16 cellular contexts compared by ENCODE assay signal in the genomic region with DNA sequence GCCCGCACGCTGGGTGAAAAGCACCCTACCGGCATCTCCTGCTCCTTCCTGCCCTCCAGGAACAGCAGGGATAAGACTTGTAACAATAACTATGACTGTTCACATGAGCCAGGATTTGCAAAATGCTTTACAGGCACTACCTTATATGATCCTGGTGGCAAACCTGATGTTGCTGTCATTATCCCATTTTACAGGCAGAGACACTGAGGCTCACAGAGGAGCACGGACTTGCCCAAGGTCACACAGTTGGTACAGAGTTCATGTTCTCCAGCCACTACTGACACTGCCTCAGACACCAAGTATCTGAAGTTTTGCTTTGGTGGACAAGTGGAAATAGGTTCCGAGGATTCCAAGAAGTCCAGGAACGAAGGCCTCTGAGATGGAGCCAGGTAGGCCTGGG. TPM values are rescaled to one million over a fixed set of nuclear protein-coding genes. Genes with fewer than 3 reads are reported as not detected.
DNase-seq lines count a peak whose midpoint lies in the region; ATAC-seq and TF ChIP-seq lines count a peak whose summit lies in the region.
"Had no signal": no experiment of that assay in that cellular context is flagged by ENCODE, and none has a peak within 500 bp of the region (broad histone marks: within the 10 kb centered on the region; RNA-seq: fewer than 3 reads in every experiment).

No MANE protein-coding gene starts in this region.

- no peaks in the 10 kb centered on the region for H4K20me1 ChIP-seq in neural progenitor cell (ENCODE audit: low read depth)

- no peak overlapping the region for H3K9ac ChIP-seq in neural progenitor cell
- H3K9ac ChIP-seq: BLaER1 treated with 17β-estradiol and CSF1 and Interleukin-3, amounts not matched to agents 10 nM and 100 nM had no signal

- H3K27me3 ChIP-seq in neural progenitor cell = no peaks in the 10 kb centered on the region
- H3K27me3 ChIP-seq: BLaER1 treated with 17β-estradiol and CSF1 and Interleukin-3, amounts not matched to agents 10 nM and 100 nM had no signal

- no peaks in the 10 kb centered on the region for H3F3A ChIP-seq in neural progenitor cell (ENCODE audit: low read depth)

- H2AFZ ChIP-seq in neural progenitor cell (replicated peaks) = no peak overlapping the region

- H3K79me2 ChIP-seq in neural progenitor cell (ENCODE audit: low read depth) = no peaks in the 10 kb centered on the region

- no peak overlapping the region for H3K4me2 ChIP-seq in neural progenitor cell
- H3K4me2 ChIP-seq: BLaER1 treated with 17β-estradiol and CSF1 and Interleukin-3, amounts not matched to agents 10 nM and 100 nM had no signal

- no peak overlapping the region for H3K4me3 ChIP-seq in neural progenitor cell
- H3K4me3 ChIP-seq: BLaER1 treated with 17β-estradiol and CSF1 and Interleukin-3, amounts not matched to agents 10 nM and 100 nM; GM12878 had no signal

- H3K36me3 Mint-ChIP-seq in natural killer cell (no peaks in the 10 kb centered on the region), neural progenitor cell (peaks cover 3% of the 10 kb centered on the region), progenitor cell of endocrine pancreas (ENCODE audit: insufficient read depth) (no peaks in the 10 kb centered on the region)
- H3K36me3 Mint-ChIP-seq in natural killer cell treated with Interleukin-12 subunit alpha and Interleukin-12 subunit beta and Interleukin-15 and Interleukin-18, amount 100 ng/mL, for 72 hours = no peaks in the 10 kb centered on the region
- peaks cover 10% of the 10 kb centered on the region for H3K36me3 Mint-ChIP-seq in central memory CD8-positive, alpha-beta T cell (ENCODE audit: insufficient read depth)

- H3K4me3 Mint-ChIP-seq in natural killer cell (no peak overlapping the region), neural progenitor cell (no peak overlapping the region), progenitor cell of endocrine pancreas (ENCODE audit: low read depth) (no peak overlapping the region)
- H3K4me3 Mint-ChIP-seq in natural killer cell treated with Interleukin-12 subunit alpha and Interleukin-12 subunit beta and Interleukin-15 and Interleukin-18, amount 100 ng/mL, for 72 hours = no peak overlapping the region
- no peak overlapping the region for H3K4me3 Mint-ChIP-seq in central memory CD8-positive, alpha-beta T cell
- H3K4me3 Mint-ChIP-seq: B cell; CD8-positive, alpha-beta T cell; H9 had no signal

- intact Hi-C loops in natural killer cell (cut with micrococcal nuclease) = no loop called here

- ATAC-seq in natural killer cell (no peak), GM19324 (IDR thresholded peaks at IDR 0.05; ENCODE audit: low FRiP score, unreplicated experiment) (no peak)
- no peak for ATAC-seq in natural killer cell treated with Interleukin-12 subunit alpha and Interleukin-12 subunit beta and Interleukin-15 and Interleukin-18, amount 100 ng/mL, for 72 hours
- ATAC-seq in central memory CD8-positive, alpha-beta T cell (replicated peaks; ENCODE audit: extremely low read depth, poor library complexity, severe bottlenecking) = no peak
- ATAC-seq: CD8-positive, alpha-beta T cell; GM12878 had no signal

- peaks cover 8 to 19% of the 10 kb centered on the region in 2 donors for H3K4me1 Mint-ChIP-seq in natural killer cell
- peaks cover 0 to 11% of the 10 kb centered on the region in 2 donors for H3K4me1 Mint-ChIP-seq in natural killer cell treated with Interleukin-12 subunit alpha and Interleukin-12 subunit beta and Interleukin-15 and Interleukin-18, amount 100 ng/mL, for 72 hours (ENCODE audit: low read depth in 2 of 2)
- no peaks in the 10 kb centered on the region for H3K4me1 Mint-ChIP-seq in central memory CD8-positive, alpha-beta T cell
- peaks cover 6% of the 10 kb centered on the region for H3K4me1 Mint-ChIP-seq in neural progenitor cell
- H3K4me1 Mint-ChIP-seq in progenitor cell of endocrine pancreas (ENCODE audit: low read depth) = no peaks in the 10 kb centered on the region
- H3K4me1 Mint-ChIP-seq: H9 had no signal

- H3K27ac ChIP-seq in neural progenitor cell = no peak overlapping the region
- H3K27ac ChIP-seq: BLaER1 treated with 17β-estradiol and CSF1 and Interleukin-3, amounts not matched to agents 10 nM and 100 nM had no signal

- no peaks in the 10 kb centered on the region for H3K36me3 ChIP-seq in neural progenitor cell

- no peaks in the 10 kb centered on the region for H3K4me1 ChIP-seq in neural progenitor cell

- TF ChIP-seq CTCF in natural killer cell (IDR thresholded peaks at IDR 0.05) (no peak), neural progenitor cell (IDR thresholded peaks at IDR 0.05) (no peak), progenitor cell of endocrine pancreas (IDR thresholded peaks at IDR 0.05; ENCODE audit: unreplicated experiment) (no peak)

- H3K27ac Mint-ChIP-seq in natural killer cell = peak overlapping the region; percentile 46 to 69
- no peak overlapping the region for H3K27ac Mint-ChIP-seq in natural killer cell treated with Interleukin-12 subunit alpha and Interleukin-12 subunit beta and Interleukin-15 and Interleukin-18, amount 100 ng/mL, for 72 hours
- peak overlapping the region; percentile 85 for H3K27ac Mint-ChIP-seq in central memory CD8-positive, alpha-beta T cell (ENCODE audit: low read depth)
- H3K27ac Mint-ChIP-seq in neural progenitor cell = peak overlapping the region; percentile 15
- no peak overlapping the region for H3K27ac Mint-ChIP-seq in progenitor cell of endocrine pancreas
- H3K27ac Mint-ChIP-seq: B cell; CD8-positive, alpha-beta T cell had no signal

- H3K9me3 Mint-ChIP-seq in natural killer cell (no peaks in the 10 kb centered on the region), neural progenitor cell (no peaks in the 10 kb centered on the region), progenitor cell of endocrine pancreas (ENCODE audit: low read depth) (no peaks in the 10 kb centered on the region)
- no peaks in the 10 kb centered on the region for H3K9me3 Mint-ChIP-seq in natural killer cell treated with Interleukin-12 subunit alpha and Interleukin-12 subunit beta and Interleukin-15 and Interleukin-18, amount 100 ng/mL, for 72 hours
- H3K9me3 Mint-ChIP-seq in central memory CD8-positive, alpha-beta T cell = no peaks in the 10 kb centered on the region
- H3K9me3 Mint-ChIP-seq: CD8-positive, alpha-beta T cell; H9 had no signal

- H3K27me3 Mint-ChIP-seq in natural killer cell (ENCODE audit: low read depth in 2 of 2) (no peaks in the 10 kb centered on the region), neural progenitor cell (ENCODE audit: insufficient read depth, low read depth) (peaks cover 2% of the 10 kb centered on the region), progenitor cell of endocrine pancreas (no peaks in the 10 kb centered on the region)
- H3K27me3 Mint-ChIP-seq in natural killer cell treated with Interleukin-12 subunit alpha and Interleukin-12 subunit beta and Interleukin-15 and Interleukin-18, amount 100 ng/mL, for 72 hours = no peaks in the 10 kb centered on the region
- H3K27me3 Mint-ChIP-seq in central memory CD8-positive, alpha-beta T cell = no peaks in the 10 kb centered on the region
- H3K27me3 Mint-ChIP-seq: B cell had no signal

- DNase-seq in natural killer cell (no peak), neural progenitor cell (ENCODE audit: low spot score) (no peak), NCI-H1105 (lab: John Stamatoyannopoulos, UW) (no peak), progenitor cell of endocrine pancreas (ENCODE audit: low spot score, unreplicated experiment) (no peak)
- DNase-seq in natural killer cell treated with Interleukin-12 subunit alpha and Interleukin-12 subunit beta and Interleukin-15 and Interleukin-18, amount 100 ng/mL, for 72 hours (ENCODE audit: low spot score) = no peak
- no peak for DNase-seq in central memory CD8-positive, alpha-beta T cell (ENCODE audit: low spot score in 2 of 2)
- DNase-seq: Calu3; CD8-positive, alpha-beta T cell; DMS79 treated with DMSO at 0.1 percent for 48 hours; GF-D8; H9 had no signal

- no peaks in the 10 kb centered on the region for H3K9me3 ChIP-seq in neural progenitor cell (ENCODE audit: low read depth)
- H3K9me3 ChIP-seq: BLaER1 treated with 17β-estradiol and CSF1 and Interleukin-3, amounts not matched to agents 10 nM and 100 nM had no signal

RNA-seq across cellular contexts. Expression of a gene that starts 22.6 kb away (rescaled TPM):
- 10 to 100 TPM; 48.6 to 52.8 (median 49.2) TPM for total RNA-seq in natural killer cell
- 10 to 100 TPM; 29.7 to 31.2 TPM for total RNA-seq in natural killer cell treated with Interleukin-12 subunit alpha and Interleukin-12 subunit beta and Interleukin-15 and Interleukin-18, amount 100 ng/mL, for 72 hours
- total RNA-seq in neural progenitor cell (ENCODE audit: low replicate concordance) = 16.6 and 24.0 TPM in 2 replicates
- 20.8 and 21.7 TPM in 2 replicates for total RNA-seq in progenitor cell of endocrine pancreas

RNA-seq across cellular contexts. Expression of a gene that starts 24.5 kb away (rescaled TPM):
- total RNA-seq in natural killer cell (not detected), neural progenitor cell (ENCODE audit: low replicate concordance) (0.56 and 2.8 TPM in 2 replicates), progenitor cell of endocrine pancreas (5.2 and 7.3 TPM in 2 replicates)
- total RNA-seq in natural killer cell treated with Interleukin-12 subunit alpha and Interleukin-12 subunit beta and Interleukin-15 and Interleukin-18, amount 100 ng/mL, for 72 hours = not detected
- total RNA-seq: A172; B cell; CD8-positive, alpha-beta T cell; GM12878 had no signal

RNA-seq across cellular contexts. Expression of a gene that starts 42.4 kb away (rescaled TPM):
- total RNA-seq in natural killer cell (10 to 100 TPM; 33.7 to 42.5 (median 38.7) TPM), neural progenitor cell (ENCODE audit: low replicate concordance) (15.2 and 20.0 TPM in 2 replicates), progenitor cell of endocrine pancreas (19.3 and 20.6 TPM in 2 replicates)
- total RNA-seq in natural killer cell treated with Interleukin-12 subunit alpha and Interleukin-12 subunit beta and Interleukin-15 and Interleukin-18, amount 100 ng/mL, for 72 hours = 10 to 100 TPM; 20.5 to 31.1 TPM

Comparison
In these comparisons a context has a peak if more than half of its experiments do, and no peak if none do; other contexts are left out.
1. H3K27ac Mint-ChIP-seq: peak in natural killer cell (2 of 2), central memory CD8-positive, alpha-beta T cell (single experiment) and neural progenitor cell (single experiment); none in natural killer cell treated with Interleukin-12 subunit alpha and Interleukin-12 subunit beta and Interleukin-15 and Interleukin-18, amount 100 ng/mL, for 72 hours (0 of 2) and progenitor cell of endocrine pancreas (single experiment).